29 cellular contexts compared by ENCODE assay signal in genomic region chr4:23986270-23986669, GRCh38.
A peak's percentile ranks its signal among the peaks of the same experiment; 100 is the strongest.
DNase-seq lines count a peak whose midpoint lies in the region; ATAC-seq and TF ChIP-seq lines count a peak whose summit lies in the region.
"Had no signal": no experiment of that assay in that cellular context is flagged by ENCODE, and none has a peak within 500 bp of the region (broad histone marks: within the 10 kb centered on the region; RNA-seq: fewer than 3 reads in every experiment).

No MANE protein-coding gene starts in this region.

- H3K9me3 ChIP-seq in left lung = no peaks in the 10 kb centered on the region
- H3K9me3 ChIP-seq: A549; BE2C; BLaER1; BLaER1 treated with 17β-estradiol and CSF1 and Interleukin-3, amounts not matched to agents 10 nM and 100 nM; Caco-2 had no signal

- DNase-seq in left lung = no peak
- peak; percentile 57 for DNase-seq in renal cortical epithelial cell (ENCODE audit: low read depth)
- DNase-seq in H7 = no peak
- DNase-seq: 8988T; ACHN; AML-193; BE2C; C1 segment of cervical spinal cord; Caco-2; Calu3; CD4-positive, alpha-beta memory T cell; CD4-positive, alpha-beta T cell; CD4-positive, CD25-positive, alpha-beta regulatory T cell; CD8-positive, alpha-beta memory T cell; CD8-positive, alpha-beta T cell; COR-L47; DMS 273 treated with DMSO at 0.1 percent for 48 hours; DMS153; DMS53; DMS79; DMS79 treated with DMSO at 0.1 percent for 48 hours; DND-41; EL had no signal

- no peak overlapping the region for H3K4me3 ChIP-seq in left lung
- no peak overlapping the region for H3K4me3 ChIP-seq in H7 (ENCODE audit: insufficient read depth, low read depth, low read length)
- H3K4me3 ChIP-seq: A549; BLaER1; BLaER1 treated with 17β-estradiol and CSF1 and Interleukin-3, amounts not matched to agents 10 nM and 100 nM had no signal

- H3K27ac ChIP-seq in left lung = no peak overlapping the region
- H3K27ac ChIP-seq: 22Rv1; A549; BLaER1; BLaER1 treated with 17β-estradiol and CSF1 and Interleukin-3, amounts not matched to agents 10 nM and 100 nM; C4-2B had no signal

- H3K36me3 ChIP-seq in left lung (no peaks in the 10 kb centered on the region), H7 (replicated peaks; ENCODE audit: control insufficient read depth, insufficient read depth, low read length) (no peaks in the 10 kb centered on the region)
- H3K36me3 ChIP-seq: BE2C; BLaER1; BLaER1 treated with 17β-estradiol and CSF1 and Interleukin-3, amounts not matched to agents 10 nM and 100 nM had no signal

- H3K4me1 ChIP-seq in left lung = no peaks in the 10 kb centered on the region
- H3K4me1 ChIP-seq: A549; BE2C; BLaER1; BLaER1 treated with 17β-estradiol and CSF1 and Interleukin-3, amounts not matched to agents 10 nM and 100 nM; Caco-2 had no signal

- ATAC-seq in left lung = peak; percentile 57
- ATAC-seq in HG03565 (IDR thresholded peaks at IDR 0.05; ENCODE audit: unreplicated experiment) = no peak
- ATAC-seq: A549; CD8-positive, alpha-beta T cell had no signal

- no peak for TF ChIP-seq CTCF in left lung (IDR thresholded peaks at IDR 0.05)

- intact Hi-C loops in left lung (cut with DNase I) = no loop called here

- H3K27me3 ChIP-seq in left lung (no peaks in the 10 kb centered on the region), H7 (ENCODE audit: control insufficient read depth, insufficient read depth, low read length) (no peaks in the 10 kb centered on the region)
- H3K27me3 ChIP-seq: BE2C; BLaER1; BLaER1 treated with 17β-estradiol and CSF1 and Interleukin-3, amounts not matched to agents 10 nM and 100 nM had no signal
